ENCODE assay signal across 15 cellular contexts in genomic region chr4:159052315-159052714, GRCh38. TPM values are rescaled to one million over a fixed set of nuclear protein-coding genes. Genes with fewer than 3 reads are reported as not detected.
DNase-seq lines count a peak whose midpoint lies in the region; ATAC-seq lines count a peak whose summit lies in the region.
"Had no signal": no experiment of that assay in that cellular context is flagged by ENCODE, and none has a peak within 500 bp of the region (broad histone marks: within the 10 kb centered on the region; RNA-seq: fewer than 3 reads in every experiment).

No MANE protein-coding gene starts in this region.

- DNase-seq in germinal center (ENCODE audit: low spot score) (peak; percentile 40), NCI-H1048 (lab: John Stamatoyannopoulos, UW) (no peak), T-helper 17 cell (no peak), NCI-H187 treated with DMSO at 0.1 percent for 48 hours (lab: John Stamatoyannopoulos, UW) (no peak)
- DNase-seq in stimulated activated CD4-positive, alpha-beta T cell treated with anti-CD3 and anti-CD28 coated beads, Interleukin-4, amount 100 ng/mL, for 24 hours, result no peak
- DNase-seq: activated CD4-positive, alpha-beta memory T cell treated with anti-CD3 and anti-CD28 coated beads, Interleukin-2, amount 10 ng/mL, durations not matched to agents 7 days and 5 days; activated naive CD8-positive, alpha-beta T cell treated with anti-CD3 and anti-CD28 coated beads, Interleukin-2, amount 50 U/mL, for 24 hours; effector CD8-positive, alpha-beta T cell; KG1; NCI-H446 treated with DMSO at 0.1 percent for 48 hours; stimulated activated CD4-positive, alpha-beta T cell treated with anti-CD3 and anti-CD28 coated beads, Interleukin-15, amount 100 ng/mL, for 24 hours; stimulated activated naive CD8-positive, alpha-beta T cell treated with anti-CD3 and anti-CD28 coated beads, Interleukin-15, amount 100 ng/mL, for 72 hours had no signal

- H3K27me3 Mint-ChIP-seq in T-helper 17 cell, result peaks cover 31% of the 10 kb centered on the region

- peaks cover 5% of the 10 kb centered on the region for H3K36me3 Mint-ChIP-seq in T-helper 17 cell (ENCODE audit: low read depth)

- no peak overlapping the region for H3K27ac Mint-ChIP-seq in T-helper 17 cell
- H3K27ac Mint-ChIP-seq: activated CD4-positive, alpha-beta memory T cell treated with anti-CD3 and anti-CD28 coated beads, Interleukin-2, amount 10 ng/mL, durations not matched to agents 7 days and 5 days had no signal

- ATAC-seq in GM18868 (IDR thresholded peaks at IDR 0.05; ENCODE audit: unreplicated experiment) (peak; percentile 57), GM21619 (IDR thresholded peaks at IDR 0.05; ENCODE audit: unreplicated experiment) (peak; percentile 58), HG03139 (IDR thresholded peaks at IDR 0.05; ENCODE audit: unreplicated experiment) (peak; percentile 47), T-helper 17 cell (no peak)
- ATAC-seq: activated naive CD8-positive, alpha-beta T cell treated with anti-CD3 and anti-CD28 coated beads, Interleukin-2, amount 50 U/mL, for 24 hours had no signal

- no peak overlapping the region for H3K4me3 Mint-ChIP-seq in T-helper 17 cell
- H3K4me3 Mint-ChIP-seq: activated CD4-positive, alpha-beta memory T cell treated with anti-CD3 and anti-CD28 coated beads, Interleukin-2, amount 10 ng/mL, durations not matched to agents 7 days and 5 days; activated naive CD8-positive, alpha-beta T cell treated with anti-CD3 and anti-CD28 coated beads, Interleukin-2, amount 50 U/mL, for 24 hours had no signal

- H3K9me3 ChIP-seq in T-helper 17 cell (ENCODE audit: control insufficient read depth, low read length, poor library complexity, severe bottlenecking), result no peaks in the 10 kb centered on the region

- peaks cover 9% of the 10 kb centered on the region for H3K4me1 Mint-ChIP-seq in T-helper 17 cell

RNA-seq across cellular contexts. Expression of gene RAPGEF2, which starts 50.6 kb away (rescaled TPM):
- 10 to 100 TPM; 35.0 to 38.3 TPM for total RNA-seq in T-helper 17 cell
